8 cellular contexts compared by ENCODE assay signal in genomic region chr2:226835420-226835795, GRCh38. TPM values are rescaled to one million over a fixed set of nuclear protein-coding genes. Genes with fewer than 3 reads are reported as not detected.
A peak's percentile ranks its signal among the peaks of the same experiment; 100 is the strongest.
DNase-seq lines count a peak whose midpoint lies in the region; ATAC-seq and TF ChIP-seq lines count a peak whose summit lies in the region.

No MANE protein-coding gene starts in this region.

- TF ChIP-seq CTCF in heart left ventricle (IDR thresholded peaks at IDR 0.05): no peak

- DNase-seq in GM03348 (ENCODE audit: low spot score): peak; percentile 33
- peak; percentile 44 for DNase-seq in HPDE6-E6E7 (ENCODE audit: extremely low spot score)
- peak; percentile 40 for DNase-seq in activated T-cell treated with anti-CD3 and anti-CD28 coated beads, Interleukin-2, amount 50 U/mL, for 4 hours
- peak in 2 of 5 donors; percentile 36 to 45 for DNase-seq in heart left ventricle
- no peak for DNase-seq in DMS153 (lab: John Stamatoyannopoulos, UW)
- no peak for DNase-seq in T-helper 9 cell

- H3K36me3 ChIP-seq in heart left ventricle (peaks cover 0 to 19% (median 2%) of the 10 kb centered on the region in 9 donors), rectal smooth muscle tissue (ENCODE audit: control insufficient read depth, insufficient read depth, low read length) (no peaks in the 10 kb centered on the region)

- H3K36me3 Mint-ChIP-seq in activated T-cell treated with anti-CD3 and anti-CD28 coated beads, Interleukin-2, amount 50 U/mL, for 4 hours (ENCODE audit: insufficient read depth): peaks cover 26% of the 10 kb centered on the region

- H3K9me3 ChIP-seq in heart left ventricle: no peaks in the 10 kb centered on the region

- peak overlapping the region; percentile 93 for H3K4me3 Mint-ChIP-seq in activated T-cell treated with anti-CD3 and anti-CD28 coated beads, Interleukin-2, amount 50 U/mL, for 4 hours

- H3K4me3 ChIP-seq in heart left ventricle: peak overlapping the region; percentile 74 to 94 (median 85)
- H3K4me3 ChIP-seq in rectal smooth muscle tissue (ENCODE audit: low read length): peak overlapping the region; percentile 84

- H3K27me3 ChIP-seq in heart left ventricle: no peaks in the 10 kb centered on the region
- no peaks in the 10 kb centered on the region for H3K27me3 ChIP-seq in rectal smooth muscle tissue (ENCODE audit: control insufficient read depth, insufficient read depth, low read length)

- H3K27me3 Mint-ChIP-seq in activated T-cell treated with anti-CD3 and anti-CD28 coated beads, Interleukin-2, amount 50 U/mL, for 4 hours (ENCODE audit: low read depth): no peaks in the 10 kb centered on the region

- H3K4me1 Mint-ChIP-seq in activated T-cell treated with anti-CD3 and anti-CD28 coated beads, Interleukin-2, amount 50 U/mL, for 4 hours (ENCODE audit: low read depth): peaks cover 49% of the 10 kb centered on the region

- TF ChIP-seq POLR2A in heart left ventricle (IDR thresholded peaks at IDR 0.05): no peak

- no peaks in the 10 kb centered on the region for H3K9me3 Mint-ChIP-seq in activated T-cell treated with anti-CD3 and anti-CD28 coated beads, Interleukin-2, amount 50 U/mL, for 4 hours

- H3K27ac ChIP-seq in heart left ventricle (peak overlapping the region; percentile 40 to 99 (median 98)), rectal smooth muscle tissue (ENCODE audit: low read depth, low read length) (peak overlapping the region; percentile 98)

- H3K4me1 ChIP-seq in heart left ventricle: peaks cover 0 to 32% (median 20%) of the 10 kb centered on the region in 12 donors
- H3K4me1 ChIP-seq in rectal smooth muscle tissue (ENCODE audit: control insufficient read depth, insufficient read depth, low read length): peaks cover 12% of the 10 kb centered on the region

- peak overlapping the region; percentile 58 for H3K9ac ChIP-seq in rectal smooth muscle tissue (ENCODE audit: low read length)

- intact Hi-C loops in heart left ventricle (cut with DNase I): loop anchor here in 4 of 10 donors (5.0 to 10.0 kb wide), 3 partner anchors 33 to 149 kb away; no protein-coding TSS in a partner anchor

- WGBS in heart left ventricle, 4 donors: 2 to 4% (median 3%) methylated on average over 23 to 26 of the region's 26 CpGs

- ATAC-seq in GM21515 (IDR thresholded peaks at IDR 0.05; ENCODE audit: unreplicated experiment): peak; percentile 29
- ATAC-seq in activated T-cell treated with anti-CD3 and anti-CD28 coated beads, Interleukin-2, amount 50 U/mL, for 4 hours: peak; percentile 12
- peak; percentile 14 to 60 (median 48) for ATAC-seq in heart left ventricle

RNA-seq across cellular contexts. Expression of gene RHBDD1, which starts 0.4 kb away (rescaled TPM):
- 10 to 100 TPM; 37.9 to 40.0 (median 38.7) TPM for total RNA-seq in activated T-cell treated with anti-CD3 and anti-CD28 coated beads, Interleukin-2, amount 50 U/mL, for 4 hours
- total RNA-seq in heart left ventricle: 10 to 100 TPM; 12.5 to 44.5 (median 33.2) TPM
- 10 to 100 TPM in 1 of 2 donors, 1 to 10 TPM in 1; 4.7 to 13.4 TPM for polyA plus RNA-seq in heart left ventricle

RNA-seq across cellular contexts. Expression of gene IRS1, which starts 35.8 kb away (rescaled TPM):
- total RNA-seq in activated T-cell treated with anti-CD3 and anti-CD28 coated beads, Interleukin-2, amount 50 U/mL, for 4 hours: 1 to 10 TPM; 3.9 to 4.6 (median 4.6) TPM
- 10 to 100 TPM; 13.4 to 45.8 (median 16.8) TPM for total RNA-seq in heart left ventricle
- 1 to 10 TPM; 5.0 to 6.5 TPM for polyA plus RNA-seq in heart left ventricle

Comparison
In these comparisons a context has a peak if more than half of its experiments do, and no peak if none do; other contexts are left out.
1. DNase-seq: peak in GM03348 (single experiment), HPDE6-E6E7 (single experiment) and activated T-cell treated with anti-CD3 and anti-CD28 coated beads, Interleukin-2, amount 50 U/mL, for 4 hours (single experiment); none in DMS153 (single experiment) and T-helper 9 cell (single experiment).
2. Peak in every context shown above with its lines, with median percentiles within 50 percentile points of each other: ATAC-seq.